9 cellular contexts compared by ENCODE assay signal in genomic region chr18:75408554-75409506, GRCh38. TPM values are rescaled to one million over a fixed set of nuclear protein-coding genes. Genes with fewer than 3 reads are reported as not detected.
DNase-seq lines count a peak whose midpoint lies in the region; ATAC-seq, FAIRE-seq and TF ChIP-seq lines count a peak whose summit lies in the region.
"Had no signal": no experiment of that assay in that cellular context is flagged by ENCODE, and none has a peak within 500 bp of the region (broad histone marks: within the 10 kb centered on the region; RNA-seq: fewer than 3 reads in every experiment).

No MANE protein-coding gene starts in this region.

- H3K4me2 ChIP-seq in keratinocyte (ENCODE audit: control insufficient read depth, extremely low read depth, insufficient read depth, low read depth, low read length), result peak overlapping the region; percentile 26

- H3K36me3 ChIP-seq in ACC112 (ENCODE audit: insufficient read depth, low read length) (no peaks in the 10 kb centered on the region), keratinocyte (ENCODE audit: control insufficient read depth in 2 of 2, extremely low read depth in 1 of 2, insufficient read depth in 2 of 2, low read length in 2 of 2) (no peaks in the 10 kb centered on the region), tibial artery (no peaks in the 10 kb centered on the region)
- H3K36me3 ChIP-seq in effector memory CD4-positive, alpha-beta T cell (ENCODE audit: control insufficient read depth, insufficient read depth, low read length), result no peaks in the 10 kb centered on the region

- H2AFZ ChIP-seq in ACC112 (ENCODE audit: low read length, unreplicated experiment), result peak overlapping the region; percentile 44
- H2AFZ ChIP-seq in keratinocyte (ENCODE audit: control insufficient read depth, low read length), result peak overlapping the region; percentile 36

- no peaks in the 10 kb centered on the region for H3K9me1 ChIP-seq in keratinocyte (ENCODE audit: control insufficient read depth, extremely low read depth, insufficient read depth, low read length)

- DNase-seq in HPDE6-E6E7 (ENCODE audit: extremely low spot score) (peak; percentile 75), keratinocyte (ENCODE audit: low read depth, low spot score) (peak; percentile 97), tibial artery (no peak), left ventricle myocardium superior (no peak)
- DNase-seq in activated CD4-positive, alpha-beta T cell treated with anti-CD3 and anti-CD28 coated beads, Interleukin-2, amount 50 U/mL, for 48 hours, result peak; percentile 33 to 45
- DNase-seq in effector memory CD4-positive, alpha-beta T cell, result no peak
- DNase-seq: NCI-H1105 had no signal

- H3K4me1 ChIP-seq in ACC112 (ENCODE audit: control insufficient read depth, insufficient read depth, low read length, unreplicated experiment) (peaks cover 27% of the 10 kb centered on the region), keratinocyte (ENCODE audit: control insufficient read depth, extremely low read depth, insufficient read depth, low read length) (peaks cover 29% of the 10 kb centered on the region), tibial artery (peaks cover 0 to 13% (median 11%) of the 10 kb centered on the region in 4 donors)
- H3K4me1 ChIP-seq in effector memory CD4-positive, alpha-beta T cell (ENCODE audit: control insufficient read depth, insufficient read depth, low read length, poor library complexity, severe bottlenecking), result no peaks in the 10 kb centered on the region

- intact Hi-C loops in tibial artery (cut with DNase I; ENCODE audit: low total_unique reads) (no loop called here), left ventricle myocardium superior (cut with micrococcal nuclease) (no loop called here)

- ATAC-seq in left ventricle myocardium superior, result no peak
- ATAC-seq in GM18520 (IDR thresholded peaks at IDR 0.05; ENCODE audit: unreplicated experiment), result no peak

- TF ChIP-seq CTCF in keratinocyte (optimal IDR thresholded peaks at IDR 0.05 in 1 of 3, IDR thresholded peaks at IDR 0.05 in 1 of 3, conservative IDR thresholded peaks at IDR 0.05 in 1 of 3; ENCODE audit: extremely low read depth in 1 of 3, insufficient read depth in 2 of 3, low read length in 3 of 3), result no peak
- TF ChIP-seq CTCF in tibial artery (IDR thresholded peaks at IDR 0.05), result no peak

- H3K9ac ChIP-seq in keratinocyte (ENCODE audit: control insufficient read depth, extremely low read depth, insufficient read depth, low read length), result peak overlapping the region; percentile 42

- H4K20me1 ChIP-seq in keratinocyte (ENCODE audit: control insufficient read depth, extremely low read depth, insufficient read depth, low read length), result no peaks in the 10 kb centered on the region

- no peaks in the 10 kb centered on the region for H3K79me2 ChIP-seq in ACC112 (ENCODE audit: control insufficient read depth, insufficient read depth, low read length, unreplicated experiment)
- H3K79me2 ChIP-seq in keratinocyte (ENCODE audit: control insufficient read depth, insufficient read depth, low read length), result no peaks in the 10 kb centered on the region

- peak; percentile 100 for FAIRE-seq in keratinocyte (lab: Jason Lieb, UNC)

- H3K9me3 ChIP-seq in keratinocyte (ENCODE audit: control insufficient read depth, low read depth, low read length), result no peaks in the 10 kb centered on the region
- no peaks in the 10 kb centered on the region for H3K9me3 ChIP-seq in tibial artery
- no peaks in the 10 kb centered on the region for H3K9me3 ChIP-seq in effector memory CD4-positive, alpha-beta T cell (ENCODE audit: control insufficient read depth, low read length)

- H3K4me3 ChIP-seq in ACC112 (ENCODE audit: low read depth, low read length) (no peak overlapping the region), keratinocyte (ENCODE audit: control insufficient read depth in 2 of 3, extremely low read depth in 1 of 3, insufficient read depth in 2 of 3, low read depth in 1 of 3, low read length in 3 of 3) (peak overlapping the region in 1 of 3 experiments; percentile 7), tibial artery (no peak overlapping the region)
- H3K4me3 ChIP-seq in effector memory CD4-positive, alpha-beta T cell (ENCODE audit: insufficient read depth, low read depth, low read length, poor library complexity, severe bottlenecking), result no peak overlapping the region

- H3K27me3 ChIP-seq in ACC112 (ENCODE audit: insufficient read depth, low read length) (no peaks in the 10 kb centered on the region), keratinocyte (ENCODE audit: control insufficient read depth, extremely low read depth, insufficient read depth, low read length) (peaks cover 3% of the 10 kb centered on the region), tibial artery (no peaks in the 10 kb centered on the region)
- H3K27me3 ChIP-seq in effector memory CD4-positive, alpha-beta T cell (replicated peaks; ENCODE audit: control insufficient read depth, insufficient read depth, low read length, poor library complexity, severe bottlenecking), result no peaks in the 10 kb centered on the region

- H3K27ac ChIP-seq in ACC112 (ENCODE audit: low read depth, low read length) (peak overlapping the region; percentile 94), keratinocyte (ENCODE audit: control insufficient read depth, insufficient read depth, low read length) (peak overlapping the region; percentile 66), tibial artery (no peak overlapping the region)
- H3K27ac ChIP-seq in effector memory CD4-positive, alpha-beta T cell (ENCODE audit: insufficient read depth, low read length, poor library complexity, severe bottlenecking), result no peak overlapping the region

- dilution Hi-C loops in keratinocyte (cut with MboI; ENCODE audit: extremely low pct_ligation_motif_present, low sequenced_read_pairs), result no loop called here

RNA-seq across cellular contexts. Expression of gene SMIM21, which starts 18.7 kb away (rescaled TPM):
- polyA plus RNA-seq in keratinocyte, result not detected in 3 replicates
- not detected for polyA plus RNA-seq in keratinocyte (2011; ENCODE audit: low read depth)
- not detected in 2 replicates for polyA plus RNA-seq in keratinocyte (2011; cell fraction: cytosol; rRNA removed)
- polyA plus RNA-seq in keratinocyte (2011; cell fraction: nucleus; rRNA removed), result not detected in 2 replicates
- polyA plus RNA-seq in keratinocyte (2012; ENCODE audit: low replicate concordance), result not detected in 2 replicates
- polyA minus RNA-seq in keratinocyte, result not detected in 3 replicates
- not detected for polyA minus RNA-seq in keratinocyte (2011; cell fraction: cytosol; rRNA and poly(A)+ RNA removed)
- polyA minus RNA-seq in keratinocyte (2011; cell fraction: nucleus; rRNA and poly(A)+ RNA removed), result not detected in 2 replicates
- total RNA-seq in left ventricle myocardium superior, result not detected

Comparison
In these comparisons a context has a peak if more than half of its experiments do, and no peak if none do; other contexts are left out.
1. H3K27ac ChIP-seq: peak in ACC112 (single experiment) and keratinocyte (single experiment); none in tibial artery (0 of 2) and effector memory CD4-positive, alpha-beta T cell (single experiment).
2. DNase-seq: peak in HPDE6-E6E7 (single experiment), activated CD4-positive, alpha-beta T cell treated with anti-CD3 and anti-CD28 coated beads, Interleukin-2, amount 50 U/mL, for 48 hours (2 of 2) and keratinocyte (single experiment); none in tibial artery (0 of 2), left ventricle myocardium superior (single experiment) and effector memory CD4-positive, alpha-beta T cell (0 of 3).